In the genomic region with DNA sequence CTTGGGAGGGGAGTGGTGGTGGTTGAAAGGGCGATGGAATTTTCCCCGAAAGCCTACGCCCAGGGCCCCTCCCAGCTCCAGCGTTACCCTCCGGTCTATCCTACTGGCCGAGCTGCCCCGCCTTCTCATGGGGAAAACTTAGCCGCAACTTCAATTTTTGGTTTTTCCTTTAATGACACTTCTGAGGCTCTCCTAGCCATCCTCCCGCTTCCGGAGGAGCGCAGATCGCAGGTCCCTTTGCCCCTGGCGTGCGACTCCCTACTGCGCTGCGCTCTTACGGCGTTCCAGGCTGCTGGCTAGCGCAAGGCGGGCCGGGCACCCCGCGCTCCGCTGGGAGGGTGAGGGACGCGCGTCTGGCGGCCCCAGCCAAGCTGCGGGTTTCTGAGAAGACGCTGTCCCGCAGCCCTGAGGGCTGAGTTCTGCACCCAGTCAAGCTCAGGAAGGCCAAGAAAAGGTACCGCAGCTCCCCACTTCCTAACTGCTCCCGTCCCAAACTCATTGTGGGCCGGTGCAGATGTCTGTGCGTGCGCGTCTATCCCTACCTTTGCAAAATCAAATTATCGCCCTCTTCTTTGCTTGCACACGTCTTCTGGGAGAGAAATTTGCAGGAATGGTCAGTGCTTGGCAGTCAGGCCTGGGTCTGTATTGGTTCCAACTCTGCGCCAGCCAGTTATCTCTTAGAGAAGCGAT, we compare ENCODE assay signal across 1 cellular context.
TF ChIP-seq lines count a peak whose summit lies in the region.

No MANE protein-coding gene starts in this region.

TF ChIP-seq in H1, 55 proteins besides CTCF, POLR2A, EP300 and RAD21 (continued from another document):
- TF ChIP-seq SAP30 (IDR thresholded peaks at IDR 0.05; ENCODE audit: insufficient read depth, insufficient replicate concordance, low read length) (no peak), SUZ12 (IDR thresholded peaks at IDR 0.05; ENCODE audit: low read length) (peak; percentile 60; the same call in 1 of the 2 replicates), CEBPB (IDR thresholded peaks at IDR 0.05; ENCODE audit: low read depth, low read length) (no peak), TEAD4 (IDR thresholded peaks at IDR 0.05; ENCODE audit: low read depth, low read length) (no peak), SP4 (IDR thresholded peaks at IDR 0.05; ENCODE audit: low read length) (no peak), KDM4A (IDR thresholded peaks at IDR 0.05; ENCODE audit: low read depth, low read length, severe bottlenecking) (peak; percentile 40)
- TF ChIP-seq, protein P1, sequence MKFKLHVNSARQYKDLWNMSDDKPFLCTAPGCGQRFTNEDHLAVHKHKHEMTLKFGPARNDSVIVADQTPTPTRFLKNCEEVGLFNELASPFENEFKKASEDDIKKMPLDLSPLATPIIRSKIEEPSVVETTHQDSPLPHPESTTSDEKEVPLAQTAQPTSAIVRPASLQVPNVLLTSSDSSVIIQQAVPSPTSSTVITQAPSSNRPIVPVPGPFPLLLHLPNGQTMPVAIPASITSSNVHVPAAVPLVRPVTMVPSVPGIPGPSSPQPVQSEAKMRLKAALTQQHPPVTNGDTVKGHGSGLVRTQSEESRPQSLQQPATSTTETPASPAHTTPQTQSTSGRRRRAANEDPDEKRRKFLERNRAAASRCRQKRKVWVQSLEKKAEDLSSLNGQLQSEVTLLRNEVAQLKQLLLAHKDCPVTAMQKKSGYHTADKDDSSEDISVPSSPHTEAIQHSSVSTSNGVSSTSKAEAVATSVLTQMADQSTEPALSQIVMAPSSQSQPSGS (IDR thresholded peaks at IDR 0.05; ENCODE audit: low read length), result no peak
